In the genomic region with DNA sequence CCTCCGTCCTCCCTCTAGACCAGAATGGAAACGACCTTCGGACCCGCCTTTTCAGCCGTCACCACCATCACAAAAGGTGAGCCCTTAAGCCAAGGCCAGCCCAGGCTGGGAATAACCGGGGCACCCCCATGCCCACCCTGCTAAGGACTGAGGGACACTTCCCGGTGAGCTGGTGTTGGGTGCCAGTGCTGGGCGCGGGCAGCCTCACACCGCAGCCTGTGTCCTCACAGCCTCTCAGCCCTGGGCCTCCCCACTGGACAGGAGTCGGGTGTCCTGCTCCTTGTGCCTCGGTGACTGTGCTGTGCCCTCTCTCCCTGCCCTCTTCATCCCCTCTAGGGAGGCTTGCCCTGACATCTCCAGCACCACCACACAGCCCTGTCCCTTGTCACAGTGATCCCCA, we compare ENCODE assay signal across 1 cellular context.
TF ChIP-seq lines count a peak whose summit lies in the region.

No MANE protein-coding gene starts in this region.

TF ChIP-seq in HCT116, 20 proteins besides CTCF, POLR2A, EP300 and RAD21 (continued from another document):
- TF ChIP-seq EGR1 (IDR thresholded peaks at IDR 0.05; ENCODE audit: low read depth) (no peak), SP1 (IDR thresholded peaks at IDR 0.05; ENCODE audit: low read depth) (no peak)
